ENCODE assay signal across 1 cellular context in the genomic region with DNA sequence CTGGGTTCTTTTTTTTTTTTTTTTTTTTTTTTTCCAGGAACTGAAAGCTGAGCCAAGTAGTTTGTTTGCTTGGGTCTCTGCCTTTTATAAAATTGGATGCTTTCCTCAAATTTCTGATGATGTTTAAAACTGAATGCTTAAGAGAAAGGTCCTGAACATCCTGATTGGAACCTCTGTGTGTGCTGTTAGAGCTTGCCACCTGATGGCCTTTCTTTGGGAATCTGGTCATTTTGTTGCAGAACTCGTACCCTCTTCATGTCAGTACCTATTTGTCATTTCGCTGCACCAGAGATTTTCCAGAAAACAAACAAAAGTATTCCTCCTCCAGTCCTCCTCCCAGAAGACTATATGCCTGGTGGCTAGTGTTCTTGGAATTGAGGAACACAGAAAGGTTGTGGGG.
TF ChIP-seq lines count a peak whose summit lies in the region.

No MANE protein-coding gene starts in this region.

TF ChIP-seq in GM23338, 12 proteins besides CTCF, POLR2A, EP300 and RAD21 (continued from another document):
- TF ChIP-seq, protein P1, sequence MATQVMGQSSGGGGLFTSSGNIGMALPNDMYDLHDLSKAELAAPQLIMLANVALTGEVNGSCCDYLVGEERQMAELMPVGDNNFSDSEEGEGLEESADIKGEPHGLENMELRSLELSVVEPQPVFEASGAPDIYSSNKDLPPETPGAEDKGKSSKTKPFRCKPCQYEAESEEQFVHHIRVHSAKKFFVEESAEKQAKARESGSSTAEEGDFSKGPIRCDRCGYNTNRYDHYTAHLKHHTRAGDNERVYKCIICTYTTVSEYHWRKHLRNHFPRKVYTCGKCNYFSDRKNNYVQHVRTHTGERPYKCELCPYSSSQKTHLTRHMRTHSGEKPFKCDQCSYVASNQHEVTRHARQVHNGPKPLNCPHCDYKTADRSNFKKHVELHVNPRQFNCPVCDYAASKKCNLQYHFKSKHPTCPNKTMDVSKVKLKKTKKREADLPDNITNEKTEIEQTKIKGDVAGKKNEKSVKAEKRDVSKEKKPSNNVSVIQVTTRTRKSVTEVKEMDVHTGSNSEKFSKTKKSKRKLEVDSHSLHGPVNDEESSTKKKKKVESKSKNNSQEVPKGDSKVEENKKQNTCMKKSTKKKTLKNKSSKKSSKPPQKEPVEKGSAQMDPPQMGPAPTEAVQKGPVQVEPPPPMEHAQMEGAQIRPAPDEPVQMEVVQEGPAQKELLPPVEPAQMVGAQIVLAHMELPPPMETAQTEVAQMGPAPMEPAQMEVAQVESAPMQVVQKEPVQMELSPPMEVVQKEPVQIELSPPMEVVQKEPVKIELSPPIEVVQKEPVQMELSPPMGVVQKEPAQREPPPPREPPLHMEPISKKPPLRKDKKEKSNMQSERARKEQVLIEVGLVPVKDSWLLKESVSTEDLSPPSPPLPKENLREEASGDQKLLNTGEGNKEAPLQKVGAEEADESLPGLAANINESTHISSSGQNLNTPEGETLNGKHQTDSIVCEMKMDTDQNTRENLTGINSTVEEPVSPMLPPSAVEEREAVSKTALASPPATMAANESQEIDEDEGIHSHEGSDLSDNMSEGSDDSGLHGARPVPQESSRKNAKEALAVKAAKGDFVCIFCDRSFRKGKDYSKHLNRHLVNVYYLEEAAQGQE (IDR thresholded peaks at IDR 0.05; ENCODE audit: unreplicated experiment) = no peak
- no peak for TF ChIP-seq JUNB (IDR thresholded peaks at IDR 0.05; ENCODE audit: unreplicated experiment)
- TF ChIP-seq NANOG (IDR thresholded peaks at IDR 0.05; ENCODE audit: borderline replicate concordance) = no peak
- no peak for TF ChIP-seq EZH2 (IDR thresholded peaks at IDR 0.05; ENCODE audit: low read depth, unreplicated experiment)
